In the genomic region with DNA sequence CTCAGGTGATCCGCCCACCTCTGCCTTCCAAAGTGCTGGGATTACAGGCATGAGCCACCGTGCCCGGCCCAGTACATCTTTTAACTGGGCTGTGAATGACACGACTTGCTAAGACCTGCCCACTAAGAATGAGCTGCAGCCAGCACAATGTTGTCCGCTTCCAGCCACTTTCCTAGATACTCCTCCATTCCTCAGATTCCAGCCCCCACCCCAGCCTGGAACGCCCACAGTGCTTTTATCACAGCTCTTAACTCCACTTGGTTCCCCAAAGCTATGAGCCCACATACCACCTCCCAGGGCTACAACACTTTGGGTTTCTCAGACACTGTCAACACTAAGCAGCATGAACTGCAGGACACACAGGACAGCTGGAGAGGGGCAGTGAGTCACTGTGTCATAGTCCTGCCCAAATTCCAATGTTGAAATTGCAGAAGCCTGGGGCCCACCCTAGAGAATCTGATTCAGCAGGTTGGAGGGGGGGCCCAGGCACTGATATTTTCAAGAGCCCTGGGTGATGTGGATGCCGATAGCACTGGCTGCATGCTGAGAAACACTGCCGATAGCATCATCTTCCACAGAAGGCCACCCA, we compare ENCODE assay signal across 1 cellular context.
TF ChIP-seq lines count a peak whose summit lies in the region.

No MANE protein-coding gene starts in this region.

TF ChIP-seq in H1, 55 proteins besides CTCF, POLR2A, EP300 and RAD21:
- TF ChIP-seq ASH2L (IDR thresholded peaks at IDR 0.05; ENCODE audit: low read length) = no peak
- no peak for TF ChIP-seq CBX8 (IDR thresholded peaks at IDR 0.05; ENCODE audit: borderline replicate concordance, low read depth, low read length)
